In genomic region chr15:85498471-85498870, GRCh38 we compare ENCODE assay signal across 16 cellular contexts.
DNase-seq lines count a peak whose midpoint lies in the region; FAIRE-seq and TF ChIP-seq lines count a peak whose summit lies in the region.
"Had no signal": no experiment of that assay in that cellular context is flagged by ENCODE, and none has a peak within 500 bp of the region (broad histone marks: within the 10 kb centered on the region; RNA-seq: fewer than 3 reads in every experiment).

No MANE protein-coding gene starts in this region.

- H3K4me2 ChIP-seq in Karpas-422 (ENCODE audit: low read depth, low read length, poor library complexity, severe bottlenecking), result peak overlapping the region; percentile 37
- H3K4me2 ChIP-seq: SK-N-SH had no signal

- H3K9me3 ChIP-seq in Karpas-422 (ENCODE audit: low read length), result no peaks in the 10 kb centered on the region
- no peaks in the 10 kb centered on the region for H3K9me3 ChIP-seq in WERI-Rb-1 (ENCODE audit: severe bottlenecking)
- H3K9me3 ChIP-seq in small intestine (ENCODE audit: control insufficient read depth, low read depth), result no peaks in the 10 kb centered on the region
- H3K9me3 ChIP-seq: SK-N-SH had no signal

- WGBS in small intestine, 3 donors, result 87 to 94% (median 90%) methylated on average over 6 of the region's 6 CpGs

- DNase-seq in Karpas-422 (no peak), WERI-Rb-1 (no peak), myocyte (ENCODE audit: low read depth) (peak; percentile 30), small intestine (no peak), NCI-H1417 (lab: John Stamatoyannopoulos, UW) (no peak), activated gamma-delta T cell (lab: John Stamatoyannopoulos, UW) (no peak)
- DNase-seq: DND-41, KBM-7, MV-4-11, NCI-H187 treated with DMSO at 0.1 percent for 48 hours, NCI-H226, SHP77 treated with DMSO at 0.1 percent for 48 hours, SK-N-SH had no signal

- TF ChIP-seq CTCF in C4-2B (conservative IDR thresholded peaks at IDR 0.05) (no peak), WERI-Rb-1 (IDR thresholded peaks at IDR 0.05; ENCODE audit: low read depth, low read length) (no peak)

- no peak overlapping the region for H2AFZ ChIP-seq in Karpas-422 (ENCODE audit: low read length)

- no peaks in the 10 kb centered on the region for H3K9me2 ChIP-seq in Karpas-422 (replicated peaks; ENCODE audit: insufficient read depth, low read length)
- H3K9me2 ChIP-seq: SK-N-SH had no signal

- H3K9ac ChIP-seq in Karpas-422 (ENCODE audit: low read length), result no peak overlapping the region
- H3K9ac ChIP-seq: SK-N-SH had no signal

- peaks cover 99% of the 10 kb centered on the region for H3K4me1 ChIP-seq in Karpas-422 (ENCODE audit: low read length)
- peaks cover 2 to 4% of the 10 kb centered on the region in 2 donors for H3K4me1 ChIP-seq in small intestine (ENCODE audit: control insufficient read depth in 2 of 2, insufficient read depth in 1 of 2, low read depth in 1 of 2, low read length in 1 of 2)

- H3K27me3 ChIP-seq in Karpas-422 (ENCODE audit: low read length) (no peaks in the 10 kb centered on the region), WERI-Rb-1 (ENCODE audit: insufficient read depth, low read depth, severe bottlenecking) (no peaks in the 10 kb centered on the region), small intestine (ENCODE audit: control insufficient read depth in 2 of 2, insufficient read depth in 2 of 2, low read length in 2 of 2) (no peaks in the 10 kb centered on the region)

- H3K79me2 ChIP-seq in Karpas-422 (ENCODE audit: low read length), result peaks cover 98% of the 10 kb centered on the region

- H3K4me3 ChIP-seq in Karpas-422 (ENCODE audit: low read length) (no peak overlapping the region), WERI-Rb-1 (ENCODE audit: low read depth, low read length) (peak overlapping the region; percentile 60), small intestine (ENCODE audit: low read depth in 1 of 2, low read length in 2 of 2) (no peak overlapping the region)

- FAIRE-seq in small intestine (lab: Jason Lieb, UNC), result no peak
- FAIRE-seq: H54, HepG2 had no signal

- H4K20me1 ChIP-seq in Karpas-422 (ENCODE audit: insufficient read depth, low read depth, low read length), result no peaks in the 10 kb centered on the region

- H3K27ac ChIP-seq in C4-2B, result peak overlapping the region; percentile 34; the same call in 1 of the 2 replicates
- peak overlapping the region; percentile 26; the same call in 1 of the 2 replicates for H3K27ac ChIP-seq in Karpas-422 (ENCODE audit: low read length)
- H3K27ac ChIP-seq in WERI-Rb-1, result peak overlapping the region; percentile 83
- H3K27ac ChIP-seq in small intestine (ENCODE audit: low read depth in 1 of 2, low read length in 1 of 2), result no peak overlapping the region

- H3K36me3 ChIP-seq in Karpas-422 (ENCODE audit: insufficient read depth, low read length) (no peaks in the 10 kb centered on the region), WERI-Rb-1 (peaks cover 37% of the 10 kb centered on the region), small intestine (ENCODE audit: control insufficient read depth in 2 of 2, insufficient read depth in 2 of 2, low read length in 2 of 2) (no peaks in the 10 kb centered on the region)

Comparison
In these comparisons a context has a peak if more than half of its experiments do, and no peak if none do; other contexts are left out.
1. H3K27ac ChIP-seq: peak in C4-2B (single experiment), Karpas-422 (single experiment) and WERI-Rb-1 (single experiment); none in small intestine (0 of 2).